ENCODE assay signal across 17 cellular contexts in genomic region chr7:149642579-149642978, GRCh38.
"Had no signal": no experiment of that assay in that cellular context is flagged by ENCODE, and none has a peak within 500 bp of the region (broad histone marks: within the 10 kb centered on the region; RNA-seq: fewer than 3 reads in every experiment).

No MANE protein-coding gene starts in this region.

- H3K9me3 ChIP-seq: ascending aorta, neutrophil, suprapubic skin had no signal

- H3K27ac ChIP-seq: ascending aorta, neutrophil, skin epidermis, suprapubic skin had no signal

- ATAC-seq: activated T-helper 17 cell treated with anti-CD3 and anti-CD28 coated beads, Interleukin-2, amount 50 U/mL, for 72 hours; natural killer cell had no signal

- DNase-seq: activated CD4-positive, CD25-positive, alpha-beta regulatory T cell; activated naive CD4-positive, alpha-beta T cell treated with anti-CD3 and anti-CD28 coated beads for 36 hours; hippocampal formation; mesendoderm; natural killer cell; stimulated activated CD4-positive, alpha-beta T cell treated with anti-CD3 and anti-CD28 coated beads, Interleukin-4, amount 100 ng/mL, for 4 hours; stimulated activated CD8-positive, alpha-beta memory T cell treated with anti-CD3 and anti-CD28 coated beads, Interleukin-4, amount 100 ng/mL, for 48 hours; stimulated activated naive CD4-positive, alpha-beta T cell treated with Interleukin-2 at 50 U/mL for 16 hours; SW 1271 had no signal

- H3K27me3 ChIP-seq: ascending aorta, suprapubic skin had no signal

- FAIRE-seq: colon, endometrium, keratinocyte had no signal

- H3K36me3 ChIP-seq: ascending aorta, neutrophil, suprapubic skin had no signal

- H3K4me1 ChIP-seq: ascending aorta, suprapubic skin had no signal

- H3K4me3 ChIP-seq: ascending aorta, skin epidermis, suprapubic skin had no signal
